Comparison of ENCODE assay signal across 8 cellular contexts in genomic region chr13:113489171-113489548, GRCh38. TPM values are rescaled to one million over a fixed set of nuclear protein-coding genes. Genes with fewer than 3 reads are reported as not detected.
A peak's percentile ranks its signal among the peaks of the same experiment; 100 is the strongest.
DNase-seq lines count a peak whose midpoint lies in the region; ATAC-seq, FAIRE-seq and TF ChIP-seq lines count a peak whose summit lies in the region.

No MANE protein-coding gene starts in this region.

- H3K36me3 ChIP-seq in heart left ventricle (peaks cover 0 to under 1% (median 0%) of the 10 kb centered on the region in 9 donors), keratinocyte (ENCODE audit: control insufficient read depth in 2 of 2, extremely low read depth in 1 of 2, insufficient read depth in 2 of 2, low read length in 2 of 2) (peaks cover 0 to 6% of the 10 kb centered on the region in 2 experiments)

- peak overlapping the region; percentile 87 for H3K4me2 ChIP-seq in keratinocyte (ENCODE audit: control insufficient read depth, extremely low read depth, insufficient read depth, low read depth, low read length)

- no peaks in the 10 kb centered on the region for H4K20me1 ChIP-seq in keratinocyte (ENCODE audit: control insufficient read depth, extremely low read depth, insufficient read depth, low read length)

- no peak for FAIRE-seq in keratinocyte (lab: Jason Lieb, UNC)

- peaks cover 12% of the 10 kb centered on the region for H3K36me3 Mint-ChIP-seq in activated T-helper 2 cell treated with anti-CD3 and anti-CD28 coated beads, Interferon-gamma antibody, Interleukin-2, Interleukin-4, amounts not matched to agents 10 μg/mL and 5 μg/mL and 100 μg/mL, durations not matched to agents 14 hours and 24 hours and 36 hours (ENCODE audit: low read depth)
- peaks cover under 1% of the 10 kb centered on the region for H3K36me3 Mint-ChIP-seq in type B pancreatic cell

- no peaks in the 10 kb centered on the region for H3K9me1 ChIP-seq in keratinocyte (ENCODE audit: control insufficient read depth, extremely low read depth, insufficient read depth, low read length)

- H3K9me3 Mint-ChIP-seq in activated T-helper 2 cell treated with anti-CD3 and anti-CD28 coated beads, Interferon-gamma antibody, Interleukin-2, Interleukin-4, amounts not matched to agents 10 μg/mL and 5 μg/mL and 100 μg/mL, durations not matched to agents 14 hours and 24 hours and 36 hours, result no peaks in the 10 kb centered on the region
- H3K9me3 Mint-ChIP-seq in type B pancreatic cell, result no peaks in the 10 kb centered on the region

- H3K27me3 Mint-ChIP-seq in activated T-helper 2 cell treated with anti-CD3 and anti-CD28 coated beads, Interferon-gamma antibody, Interleukin-2, Interleukin-4, amounts not matched to agents 10 μg/mL and 5 μg/mL and 100 μg/mL, durations not matched to agents 14 hours and 24 hours and 36 hours (ENCODE audit: low read depth), result no peaks in the 10 kb centered on the region
- H3K27me3 Mint-ChIP-seq in type B pancreatic cell, result no peaks in the 10 kb centered on the region

- no peaks in the 10 kb centered on the region for H3K9me3 ChIP-seq in heart left ventricle
- H3K9me3 ChIP-seq in keratinocyte (ENCODE audit: control insufficient read depth, low read depth, low read length), result no peaks in the 10 kb centered on the region

- peak overlapping the region; percentile 93 for H3K4me3 Mint-ChIP-seq in activated T-helper 2 cell treated with anti-CD3 and anti-CD28 coated beads, Interferon-gamma antibody, Interleukin-2, Interleukin-4, amounts not matched to agents 10 μg/mL and 5 μg/mL and 100 μg/mL, durations not matched to agents 14 hours and 24 hours and 36 hours (ENCODE audit: low read depth)
- H3K4me3 Mint-ChIP-seq in type B pancreatic cell, result peak overlapping the region; percentile 97

- H3K9ac ChIP-seq in keratinocyte (ENCODE audit: control insufficient read depth, extremely low read depth, insufficient read depth, low read length), result peak overlapping the region; percentile 87

- TF ChIP-seq CTCF in heart left ventricle (IDR thresholded peaks at IDR 0.05) (no peak), keratinocyte (optimal IDR thresholded peaks at IDR 0.05 in 1 of 3, IDR thresholded peaks at IDR 0.05 in 1 of 3, conservative IDR thresholded peaks at IDR 0.05 in 1 of 3; ENCODE audit: extremely low read depth in 1 of 3, insufficient read depth in 2 of 3, low read length in 3 of 3) (peak in 1 of 3 experiments; percentile 6), type B pancreatic cell (conservative IDR thresholded peaks at IDR 0.05) (no peak)

- DNase-seq in heart left ventricle (no peak), left cardiac atrium (no peak), keratinocyte (ENCODE audit: low read depth, low spot score) (no peak), type B pancreatic cell (ENCODE audit: extremely low spot score, unreplicated experiment) (no peak), H4 (ENCODE audit: low spot score) (no peak), MV-4-11 (lab: John Stamatoyannopoulos, UW) (no peak)
- DNase-seq in activated T-helper 2 cell treated with anti-CD3 and anti-CD28 coated beads, Interferon-gamma antibody, Interleukin-2, Interleukin-4, amounts not matched to agents 10 μg/mL and 5 μg/mL and 100 μg/mL, durations not matched to agents 14 hours and 24 hours and 36 hours (ENCODE audit: low spot score), result no peak
- no peak for DNase-seq in stimulated activated CD4-positive, alpha-beta T cell treated with anti-CD3 and anti-CD28 coated beads, Interleukin-12 subunit alpha, Interleukin-12 subunit beta, amount 100 ng/mL, for 4 hours

- 26 to 41% (median 31%) methylated on average over 8 of the region's 8 CpGs for WGBS in heart left ventricle, 4 donors

- intact Hi-C loops in heart left ventricle (cut with DNase I), result no loop called here
- intact Hi-C loops in left cardiac atrium (cut with DNase I), result loop anchor here in 1 of 2 donors (5.0 kb wide), 1 partner anchor 37 kb away; the partner anchor contains the start of gene ADPRHL1
- intact Hi-C loops in activated T-helper 2 cell treated with anti-CD3 and anti-CD28 coated beads, Interferon-gamma antibody, Interleukin-2, Interleukin-4, amounts not matched to agents 10 μg/mL and 5 μg/mL and 100 μg/mL, durations not matched to agents 14 hours and 24 hours and 36 hours (cut with micrococcal nuclease), result no loop called here

- peaks cover 0 to 84% (median 50%) of the 10 kb centered on the region in 12 donors for H3K4me1 ChIP-seq in heart left ventricle
- peaks cover 32% of the 10 kb centered on the region for H3K4me1 ChIP-seq in keratinocyte (ENCODE audit: control insufficient read depth, extremely low read depth, insufficient read depth, low read length)

- H3K27me3 ChIP-seq in heart left ventricle, result no peaks in the 10 kb centered on the region
- no peaks in the 10 kb centered on the region for H3K27me3 ChIP-seq in keratinocyte (ENCODE audit: control insufficient read depth, extremely low read depth, insufficient read depth, low read length)

- no peak overlapping the region for H3K27ac Mint-ChIP-seq in activated T-helper 2 cell treated with anti-CD3 and anti-CD28 coated beads, Interferon-gamma antibody, Interleukin-2, Interleukin-4, amounts not matched to agents 10 μg/mL and 5 μg/mL and 100 μg/mL, durations not matched to agents 14 hours and 24 hours and 36 hours
- peak overlapping the region; percentile 93 for H3K27ac Mint-ChIP-seq in type B pancreatic cell

- peak overlapping the region in 11 of 12 donors; percentile 25 to 98 (median 95) for H3K4me3 ChIP-seq in heart left ventricle
- H3K4me3 ChIP-seq in keratinocyte (ENCODE audit: control insufficient read depth in 2 of 3, extremely low read depth in 1 of 3, insufficient read depth in 2 of 3, low read depth in 1 of 3, low read length in 3 of 3), result peak overlapping the region; percentile 78 to 93 (median 87)

- dilution Hi-C loops in keratinocyte (cut with MboI; ENCODE audit: extremely low pct_ligation_motif_present, low sequenced_read_pairs), result no loop called here

- H3K27ac ChIP-seq in heart left ventricle (peak overlapping the region in 11 of 12 donors; percentile 87 to 98 (median 94)), keratinocyte (ENCODE audit: control insufficient read depth, insufficient read depth, low read length) (no peak overlapping the region)

- H3K79me2 ChIP-seq in keratinocyte (ENCODE audit: control insufficient read depth, insufficient read depth, low read length), result peaks cover 77% of the 10 kb centered on the region

- H3K4me1 Mint-ChIP-seq in activated T-helper 2 cell treated with anti-CD3 and anti-CD28 coated beads, Interferon-gamma antibody, Interleukin-2, Interleukin-4, amounts not matched to agents 10 μg/mL and 5 μg/mL and 100 μg/mL, durations not matched to agents 14 hours and 24 hours and 36 hours (ENCODE audit: low read depth), result peaks cover 41% of the 10 kb centered on the region
- peaks cover 56% of the 10 kb centered on the region for H3K4me1 Mint-ChIP-seq in type B pancreatic cell (ENCODE audit: unreplicated experiment)

- ATAC-seq in heart left ventricle, result no peak
- ATAC-seq in left cardiac atrium, result no peak

- no peak overlapping the region for H2AFZ ChIP-seq in keratinocyte (ENCODE audit: control insufficient read depth, low read length)

- no peak for TF ChIP-seq POLR2A in heart left ventricle (IDR thresholded peaks at IDR 0.05)

RNA-seq across cellular contexts. Expression of gene DCUN1D2, which starts 1.4 kb away (rescaled TPM):
- 100 to 1,000 TPM in 7 of 9 donors, 10 to 100 TPM in 2; 95.4 to 247 (median 159) TPM for total RNA-seq in heart left ventricle
- 10 to 100 TPM; 68.7 to 83.9 TPM for polyA plus RNA-seq in heart left ventricle
- 10 to 100 TPM; 81.1 to 94.3 TPM for total RNA-seq in left cardiac atrium
- total RNA-seq in activated T-helper 2 cell treated with anti-CD3 and anti-CD28 coated beads, Interferon-gamma antibody, Interleukin-2, Interleukin-4, amounts not matched to agents 10 μg/mL and 5 μg/mL and 100 μg/mL, durations not matched to agents 14 hours and 24 hours and 36 hours, result 22.2 and 25.5 TPM in 2 replicates
- polyA plus RNA-seq in keratinocyte, result 6.5 to 9.1 TPM (median 7.8 TPM) in 3 replicates
- polyA plus RNA-seq in keratinocyte (2011; ENCODE audit: low read depth), result 26.8 TPM
- polyA plus RNA-seq in keratinocyte (2011; cell fraction: cytosol; rRNA removed), result 3.7 and 5.4 TPM in 2 replicates
- 28.5 and 31.0 TPM in 2 replicates for polyA plus RNA-seq in keratinocyte (2011; cell fraction: nucleus; rRNA removed)
- 6.1 and 12.9 TPM in 2 replicates for polyA plus RNA-seq in keratinocyte (2012; ENCODE audit: low replicate concordance)
- polyA minus RNA-seq in keratinocyte, result 2.7 to 14.5 TPM (median 6.9 TPM) in 3 replicates
- polyA minus RNA-seq in keratinocyte (2011; cell fraction: cytosol; rRNA and poly(A)+ RNA removed), result 9.2 TPM
- 5.3 and 12.4 TPM in 2 replicates for polyA minus RNA-seq in keratinocyte (2011; cell fraction: nucleus; rRNA and poly(A)+ RNA removed)
- 17.2 and 29.2 TPM in 2 replicates for total RNA-seq in type B pancreatic cell (ENCODE audit: low replicate concordance)
- 4.5 and 19.6 TPM in 2 replicates for total RNA-seq in H4 (2014; rRNA removed; shearing (Covaris generic))

RNA-seq across cellular contexts. Expression of gene ADPRHL1, which starts 35.9 kb away (rescaled TPM):
- total RNA-seq in heart left ventricle, result 100 to 1,000 TPM; 329 to 774 (median 572) TPM
- 100 to 1,000 TPM; 160 to 252 TPM for polyA plus RNA-seq in heart left ventricle
- 100 to 1,000 TPM; 241 to 245 TPM for total RNA-seq in left cardiac atrium
- 0.64 TPM in 2 replicates for total RNA-seq in activated T-helper 2 cell treated with anti-CD3 and anti-CD28 coated beads, Interferon-gamma antibody, Interleukin-2, Interleukin-4, amounts not matched to agents 10 μg/mL and 5 μg/mL and 100 μg/mL, durations not matched to agents 14 hours and 24 hours and 36 hours
- polyA plus RNA-seq in keratinocyte, result 1.2 to 2.2 TPM (median 2.0 TPM) in 3 replicates
- 2.0 TPM for polyA plus RNA-seq in keratinocyte (2011; ENCODE audit: low read depth)
- 2.6 and 3.6 TPM in 2 replicates for polyA plus RNA-seq in keratinocyte (2011; cell fraction: cytosol; rRNA removed)
- 1.7 and 2.4 TPM in 2 replicates for polyA plus RNA-seq in keratinocyte (2011; cell fraction: nucleus; rRNA removed)
- 1.5 and 2.2 TPM in 2 replicates for polyA plus RNA-seq in keratinocyte (2012; ENCODE audit: low replicate concordance)
- 0.99 to 2.9 TPM (median 1.8 TPM) in 3 replicates for polyA minus RNA-seq in keratinocyte
- 4.0 TPM for polyA minus RNA-seq in keratinocyte (2011; cell fraction: cytosol; rRNA and poly(A)+ RNA removed)
- polyA minus RNA-seq in keratinocyte (2011; cell fraction: nucleus; rRNA and poly(A)+ RNA removed), result 0.11 and 0.54 TPM in 2 replicates
- 2.5 and 4.1 TPM in 2 replicates for total RNA-seq in type B pancreatic cell (ENCODE audit: low replicate concordance)
- 0.23 and 1.3 TPM in 2 replicates for total RNA-seq in H4 (2014; rRNA removed; shearing (Covaris generic))

Comparison
In these comparisons a context has a peak if more than half of its experiments do, and no peak if none do; other contexts are left out.
1. RNA of gene ADPRHL1, which starts 35.9 kb away (total RNA-seq): 329 to 774 TPM in heart left ventricle and 241 to 245 TPM in left cardiac atrium; 2.5 to 4.1 TPM in type B pancreatic cell, 0.23 to 1.3 TPM in H4 and 0.64 TPM in activated T-helper 2 cell treated with anti-CD3 and anti-CD28 coated beads, Interferon-gamma antibody, Interleukin-2, Interleukin-4, amounts not matched to agents 10 μg/mL and 5 μg/mL and 100 μg/mL, durations not matched to agents 14 hours and 24 hours and 36 hours; every median in the first group is over 10 times any median in the second.